In genomic region chr1:9539165-9539828, GRCh38 we compare ENCODE assay signal across 1 cellular context.
TF ChIP-seq lines count a peak whose summit lies in the region.

A gene with protein sequence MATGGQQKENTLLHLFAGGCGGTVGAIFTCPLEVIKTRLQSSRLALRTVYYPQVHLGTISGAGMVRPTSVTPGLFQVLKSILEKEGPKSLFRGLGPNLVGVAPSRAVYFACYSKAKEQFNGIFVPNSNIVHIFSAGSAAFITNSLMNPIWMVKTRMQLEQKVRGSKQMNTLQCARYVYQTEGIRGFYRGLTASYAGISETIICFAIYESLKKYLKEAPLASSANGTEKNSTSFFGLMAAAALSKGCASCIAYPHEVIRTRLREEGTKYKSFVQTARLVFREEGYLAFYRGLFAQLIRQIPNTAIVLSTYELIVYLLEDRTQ (plus strand): TSS chr1:9539465. CDS start chr1:9539692, 227 bp downstream.

TF ChIP-seq in K562, 482 proteins besides CTCF, POLR2A, EP300 and RAD21 (continued from another document and continues in another):
- TF ChIP-seq TFAP4 (CRISPR knock-in tag; IDR thresholded peaks at IDR 0.05; ENCODE audit: borderline replicate concordance), result no peak; the same call in 1 of the 2 replicates
- TF ChIP-seq HMBOX1 (IDR thresholded peaks at IDR 0.05), result no peak
- no peak; the same call in 1 of the 2 replicates for TF ChIP-seq ARID4B (CRISPR knock-in tag; IDR thresholded peaks at IDR 0.05)
- no peak for TF ChIP-seq CHD1 (IDR thresholded peaks at IDR 0.05; ENCODE audit: low read length)
- TF ChIP-seq SUPT5H (IDR thresholded peaks at IDR 0.05), result peak; percentile 79
- TF ChIP-seq HLTF (IDR thresholded peaks at IDR 0.05), result no peak
- peak; percentile 25 for TF ChIP-seq ZNF511 (CRISPR knock-in tag; IDR thresholded peaks at IDR 0.05)
- TF ChIP-seq ZNF668 (CRISPR knock-in tag; IDR thresholded peaks at IDR 0.05), result peak; percentile 64; the same call in 1 of the 2 replicates
- peak; percentile 80 for TF ChIP-seq RAD51 (IDR thresholded peaks at IDR 0.05; ENCODE audit: borderline replicate concordance, low read depth)
- peak; percentile 78 for TF ChIP-seq CEBPB (tag; IDR thresholded peaks at IDR 0.05)
- TF ChIP-seq KDM5B (IDR thresholded peaks at IDR 0.05; ENCODE audit: insufficient replicate concordance, low read depth, low read length), result peak; percentile 88
- TF ChIP-seq, protein P1, sequence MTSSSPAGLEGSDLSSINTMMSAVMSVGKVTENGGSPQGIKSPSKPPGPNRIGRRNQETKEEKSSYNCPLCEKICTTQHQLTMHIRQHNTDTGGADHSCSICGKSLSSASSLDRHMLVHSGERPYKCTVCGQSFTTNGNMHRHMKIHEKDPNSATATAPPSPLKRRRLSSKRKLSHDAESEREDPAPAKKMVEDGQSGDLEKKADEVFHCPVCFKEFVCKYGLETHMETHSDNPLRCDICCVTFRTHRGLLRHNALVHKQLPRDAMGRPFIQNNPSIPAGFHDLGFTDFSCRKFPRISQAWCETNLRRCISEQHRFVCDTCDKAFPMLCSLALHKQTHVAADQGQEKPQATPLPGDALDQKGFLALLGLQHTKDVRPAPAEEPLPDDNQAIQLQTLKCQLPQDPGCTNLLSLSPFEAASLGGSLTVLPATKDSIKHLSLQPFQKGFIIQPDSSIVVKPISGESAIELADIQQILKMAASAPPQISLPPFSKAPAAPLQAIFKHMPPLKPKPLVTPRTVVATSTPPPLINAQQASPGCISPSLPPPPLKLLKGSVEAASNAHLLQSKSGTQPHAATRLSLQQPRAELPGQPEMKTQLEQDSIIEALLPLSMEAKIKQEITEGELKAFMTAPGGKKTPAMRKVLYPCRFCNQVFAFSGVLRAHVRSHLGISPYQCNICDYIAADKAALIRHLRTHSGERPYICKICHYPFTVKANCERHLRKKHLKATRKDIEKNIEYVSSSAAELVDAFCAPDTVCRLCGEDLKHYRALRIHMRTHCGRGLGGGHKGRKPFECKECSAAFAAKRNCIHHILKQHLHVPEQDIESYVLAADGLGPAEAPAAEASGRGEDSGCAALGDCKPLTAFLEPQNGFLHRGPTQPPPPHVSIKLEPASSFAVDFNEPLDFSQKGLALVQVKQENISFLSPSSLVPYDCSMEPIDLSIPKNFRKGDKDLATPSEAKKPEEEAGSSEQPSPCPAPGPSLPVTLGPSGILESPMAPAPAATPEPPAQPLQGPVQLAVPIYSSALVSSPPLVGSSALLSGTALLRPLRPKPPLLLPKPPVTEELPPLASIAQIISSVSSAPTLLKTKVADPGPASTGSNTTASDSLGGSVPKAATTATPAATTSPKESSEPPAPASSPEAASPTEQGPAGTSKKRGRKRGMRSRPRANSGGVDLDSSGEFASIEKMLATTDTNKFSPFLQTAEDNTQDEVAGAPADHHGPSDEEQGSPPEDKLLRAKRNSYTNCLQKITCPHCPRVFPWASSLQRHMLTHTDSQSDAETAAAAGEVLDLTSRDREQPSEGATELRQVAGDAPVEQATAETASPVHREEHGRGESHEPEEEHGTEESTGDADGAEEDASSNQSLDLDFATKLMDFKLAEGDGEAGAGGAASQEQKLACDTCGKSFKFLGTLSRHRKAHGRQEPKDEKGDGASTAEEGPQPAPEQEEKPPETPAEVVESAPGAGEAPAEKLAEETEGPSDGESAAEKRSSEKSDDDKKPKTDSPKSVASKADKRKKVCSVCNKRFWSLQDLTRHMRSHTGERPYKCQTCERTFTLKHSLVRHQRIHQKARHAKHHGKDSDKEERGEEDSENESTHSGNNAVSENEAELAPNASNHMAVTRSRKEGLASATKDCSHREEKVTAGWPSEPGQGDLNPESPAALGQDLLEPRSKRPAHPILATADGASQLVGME (CRISPR knock-in tag; IDR thresholded peaks at IDR 0.05), result 0 out of 2 replicates have a peak, but pooled peaks have one; percentile 31
- TF ChIP-seq ZNF778 (CRISPR knock-in tag; IDR thresholded peaks at IDR 0.05), result no peak
- peak; percentile 91 for TF ChIP-seq USF1 (CRISPR knock-in tag; IDR thresholded peaks at IDR 0.05)
- no peak for TF ChIP-seq PBX2 (CRISPR knock-in tag; IDR thresholded peaks at IDR 0.05; ENCODE audit: low read depth)
- peak; percentile 64 for TF ChIP-seq PBX2 (tag; conservative IDR thresholded peaks at IDR 0.05; ENCODE audit: low read depth)
- TF ChIP-seq MIER1 (IDR thresholded peaks at IDR 0.05; ENCODE audit: low read depth), result no peak
- no peak for TF ChIP-seq NFE2 (IDR thresholded peaks at IDR 0.05; ENCODE audit: low read depth)
- no peak for TF ChIP-seq IFI16 (CRISPR knock-in tag; IDR thresholded peaks at IDR 0.05)
- no peak for TF ChIP-seq ZNF253 (CRISPR knock-in tag; conservative IDR thresholded peaks at IDR 0.05)
- TF ChIP-seq, protein P2, sequence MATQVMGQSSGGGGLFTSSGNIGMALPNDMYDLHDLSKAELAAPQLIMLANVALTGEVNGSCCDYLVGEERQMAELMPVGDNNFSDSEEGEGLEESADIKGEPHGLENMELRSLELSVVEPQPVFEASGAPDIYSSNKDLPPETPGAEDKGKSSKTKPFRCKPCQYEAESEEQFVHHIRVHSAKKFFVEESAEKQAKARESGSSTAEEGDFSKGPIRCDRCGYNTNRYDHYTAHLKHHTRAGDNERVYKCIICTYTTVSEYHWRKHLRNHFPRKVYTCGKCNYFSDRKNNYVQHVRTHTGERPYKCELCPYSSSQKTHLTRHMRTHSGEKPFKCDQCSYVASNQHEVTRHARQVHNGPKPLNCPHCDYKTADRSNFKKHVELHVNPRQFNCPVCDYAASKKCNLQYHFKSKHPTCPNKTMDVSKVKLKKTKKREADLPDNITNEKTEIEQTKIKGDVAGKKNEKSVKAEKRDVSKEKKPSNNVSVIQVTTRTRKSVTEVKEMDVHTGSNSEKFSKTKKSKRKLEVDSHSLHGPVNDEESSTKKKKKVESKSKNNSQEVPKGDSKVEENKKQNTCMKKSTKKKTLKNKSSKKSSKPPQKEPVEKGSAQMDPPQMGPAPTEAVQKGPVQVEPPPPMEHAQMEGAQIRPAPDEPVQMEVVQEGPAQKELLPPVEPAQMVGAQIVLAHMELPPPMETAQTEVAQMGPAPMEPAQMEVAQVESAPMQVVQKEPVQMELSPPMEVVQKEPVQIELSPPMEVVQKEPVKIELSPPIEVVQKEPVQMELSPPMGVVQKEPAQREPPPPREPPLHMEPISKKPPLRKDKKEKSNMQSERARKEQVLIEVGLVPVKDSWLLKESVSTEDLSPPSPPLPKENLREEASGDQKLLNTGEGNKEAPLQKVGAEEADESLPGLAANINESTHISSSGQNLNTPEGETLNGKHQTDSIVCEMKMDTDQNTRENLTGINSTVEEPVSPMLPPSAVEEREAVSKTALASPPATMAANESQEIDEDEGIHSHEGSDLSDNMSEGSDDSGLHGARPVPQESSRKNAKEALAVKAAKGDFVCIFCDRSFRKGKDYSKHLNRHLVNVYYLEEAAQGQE (CRISPR knock-in tag; IDR thresholded peaks at IDR 0.05; ENCODE audit: low read depth), result peak; percentile 70; the same call in 1 of the 2 replicates
- no peak; the same call in 1 of the 2 replicates for TF ChIP-seq GABPA (tag; conservative IDR thresholded peaks at IDR 0.05; ENCODE audit: low read depth)
- peak; percentile 79; the same call in 1 of the 2 replicates for TF ChIP-seq ILF3 (IDR thresholded peaks at IDR 0.05; ENCODE audit: borderline replicate concordance)
- TF ChIP-seq, protein P3, sequence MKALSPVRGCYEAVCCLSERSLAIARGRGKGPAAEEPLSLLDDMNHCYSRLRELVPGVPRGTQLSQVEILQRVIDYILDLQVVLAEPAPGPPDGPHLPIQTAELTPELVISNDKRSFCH (CRISPR knock-in tag; IDR thresholded peaks at IDR 0.05), result no peak
- TF ChIP-seq, protein P3 (tag; IDR thresholded peaks at IDR 0.05), result peak; percentile 82
- TF ChIP-seq ZNF695 (CRISPR knock-in tag; IDR thresholded peaks at IDR 0.05), result 0 out of 2 replicates have a peak, but pooled peaks have one; percentile 50
- no peak for TF ChIP-seq ETV6 (IDR thresholded peaks at IDR 0.05; ENCODE audit: borderline replicate concordance in 1 of 2, low read depth in 2 of 2, low read length in 1 of 2)
- TF ChIP-seq ETV6 (CRISPR knock-in tag; IDR thresholded peaks at IDR 0.05; ENCODE audit: borderline replicate concordance), result 0 out of 2 replicates have a peak, but pooled peaks have one; percentile 73
- peak; percentile 84 for TF ChIP-seq KHSRP (IDR thresholded peaks at IDR 0.05)
- no peak for TF ChIP-seq PATZ1 (CRISPR knock-in tag; IDR thresholded peaks at IDR 0.05; ENCODE audit: borderline replicate concordance)
- TF ChIP-seq YBX1 (IDR thresholded peaks at IDR 0.05), result no peak
- TF ChIP-seq KLF10 (CRISPR knock-in tag; IDR thresholded peaks at IDR 0.05), result no peak
